ENCODE assay signal across 8 cellular contexts in genomic region chr2:74528600-74529356, GRCh38. TPM values are rescaled to one million over a fixed set of nuclear protein-coding genes. Genes with fewer than 3 reads are reported as not detected.
DNase-seq lines count a peak whose midpoint lies in the region; ATAC-seq and TF ChIP-seq lines count a peak whose summit lies in the region.

No MANE protein-coding gene starts in this region.

- H3K27me3 ChIP-seq in gastroesophageal sphincter, result no peaks in the 10 kb centered on the region

- H3K27ac Mint-ChIP-seq in T-helper 2 cell treated with Interferon-gamma antibody and Interleukin-4, amounts not matched to agents 5 μg/mL and 100 μg/mL, for 36 hours, result peak overlapping the region; percentile 94

- no peak for DNase-seq in T-helper 2 cell treated with Interferon-gamma antibody and Interleukin-4, amounts not matched to agents 5 μg/mL and 100 μg/mL, for 36 hours (ENCODE audit: low spot score)
- no peak for DNase-seq in sciatic nerve (ENCODE audit: low spot score)
- DNase-seq in foreskin melanocyte, result no peak
- no peak for DNase-seq in NCI-H2196 treated with DMSO at 0.1 percent for 48 hours (lab: John Stamatoyannopoulos, UW; ENCODE audit: unreplicated experiment)
- no peak for DNase-seq in SKM-1 (lab: John Stamatoyannopoulos, UW; ENCODE audit: unreplicated experiment)

- peak overlapping the region; percentile 62 to 92 (median 90) for H3K27ac ChIP-seq in gastroesophageal sphincter

- 0 to 22% methylated on average over 10 to 19 of the region's 29 CpGs for WGBS in gastroesophageal sphincter (ENCODE audit: low coverage in 1 of 2), 2 donors

- H3K9me3 ChIP-seq in gastroesophageal sphincter, result no peaks in the 10 kb centered on the region

- TF ChIP-seq EP300 in gastroesophageal sphincter (IDR thresholded peaks at IDR 0.05), result no peak

- H3K36me3 Mint-ChIP-seq in T-helper 2 cell treated with Interferon-gamma antibody and Interleukin-4, amounts not matched to agents 5 μg/mL and 100 μg/mL, for 36 hours (ENCODE audit: low read depth), result peaks cover 58% of the 10 kb centered on the region

- H3K4me1 Mint-ChIP-seq in T-helper 2 cell treated with Interferon-gamma antibody and Interleukin-4, amounts not matched to agents 5 μg/mL and 100 μg/mL, for 36 hours (ENCODE audit: low read depth), result peaks cover 38% of the 10 kb centered on the region

- H3K9me3 Mint-ChIP-seq in T-helper 2 cell treated with Interferon-gamma antibody and Interleukin-4, amounts not matched to agents 5 μg/mL and 100 μg/mL, for 36 hours, result no peaks in the 10 kb centered on the region

- TF ChIP-seq POLR2A in gastroesophageal sphincter (IDR thresholded peaks at IDR 0.05), result no peak

- peak overlapping the region; percentile 98 for H3K4me3 Mint-ChIP-seq in T-helper 2 cell treated with Interferon-gamma antibody and Interleukin-4, amounts not matched to agents 5 μg/mL and 100 μg/mL, for 36 hours

- intact Hi-C loops in sciatic nerve (cut with DNase I), result no loop called here

- TF ChIP-seq CTCF in gastroesophageal sphincter (IDR thresholded peaks at IDR 0.05), result no peak

- peaks cover 2 to 44% (median 15%) of the 10 kb centered on the region in 3 donors for H3K4me1 ChIP-seq in gastroesophageal sphincter

- H3K36me3 ChIP-seq in gastroesophageal sphincter, result peaks cover 0 to 55% of the 10 kb centered on the region in 2 donors

- H3K4me3 ChIP-seq in gastroesophageal sphincter, result peak overlapping the region; percentile 80 to 94

- no peaks in the 10 kb centered on the region for H3K27me3 Mint-ChIP-seq in T-helper 2 cell treated with Interferon-gamma antibody and Interleukin-4, amounts not matched to agents 5 μg/mL and 100 μg/mL, for 36 hours (ENCODE audit: low read depth)

- ATAC-seq in GM18868 (IDR thresholded peaks at IDR 0.05; ENCODE audit: unreplicated experiment), result peak; percentile 0
- ATAC-seq in HG02885 (IDR thresholded peaks at IDR 0.05; ENCODE audit: poor library complexity, unreplicated experiment), result peak; percentile 5
- no peak for ATAC-seq in gastroesophageal sphincter
- peak; percentile 3 for ATAC-seq in sciatic nerve

RNA-seq across cellular contexts. Expression of gene AUP1, which starts 0.7 kb away (rescaled TPM):
- 10 to 100 TPM; 62.7 to 92.1 (median 86.2) TPM for total RNA-seq in gastroesophageal sphincter
- 75.3 TPM for total RNA-seq in sciatic nerve

RNA-seq across cellular contexts. Expression of gene HTRA2, which starts 1.0 kb away (rescaled TPM):
- total RNA-seq in gastroesophageal sphincter (10 to 100 TPM; 25.0 to 37.6 (median 29.1) TPM), sciatic nerve (34.5 TPM)

RNA-seq across cellular contexts. Expression of gene DQX1, which starts 2.7 kb away (rescaled TPM):
- total RNA-seq in gastroesophageal sphincter (not detected), sciatic nerve (not detected)

RNA-seq across cellular contexts. Expression of gene TLX2, which starts 14.5 kb away (rescaled TPM):
- total RNA-seq in gastroesophageal sphincter (under 1 TPM in 2 of 4 donors, not detected in 2; 0.27 to 0.94 TPM), sciatic nerve (not detected)

RNA-seq across cellular contexts. Expression of gene PCGF1, which starts 21.3 kb away (rescaled TPM):
- total RNA-seq in gastroesophageal sphincter, result 10 to 100 TPM in 3 of 4 donors, 1 to 10 TPM in 1; 9.6 to 24.0 (median 18.2) TPM
- 13.7 TPM for total RNA-seq in sciatic nerve
